In genomic region chr1:29235955-29236742, GRCh38 we compare ENCODE assay signal across 1 cellular context.
TF ChIP-seq lines count a peak whose summit lies in the region.

PTPRU (plus strand) TSS chr1:29236522; CDS start chr1:29236645, 123 bp downstream.

TF ChIP-seq in HEK293, 187 proteins besides CTCF, POLR2A, EP300 and RAD21 (continued from another document):
- TF ChIP-seq, protein P1, sequence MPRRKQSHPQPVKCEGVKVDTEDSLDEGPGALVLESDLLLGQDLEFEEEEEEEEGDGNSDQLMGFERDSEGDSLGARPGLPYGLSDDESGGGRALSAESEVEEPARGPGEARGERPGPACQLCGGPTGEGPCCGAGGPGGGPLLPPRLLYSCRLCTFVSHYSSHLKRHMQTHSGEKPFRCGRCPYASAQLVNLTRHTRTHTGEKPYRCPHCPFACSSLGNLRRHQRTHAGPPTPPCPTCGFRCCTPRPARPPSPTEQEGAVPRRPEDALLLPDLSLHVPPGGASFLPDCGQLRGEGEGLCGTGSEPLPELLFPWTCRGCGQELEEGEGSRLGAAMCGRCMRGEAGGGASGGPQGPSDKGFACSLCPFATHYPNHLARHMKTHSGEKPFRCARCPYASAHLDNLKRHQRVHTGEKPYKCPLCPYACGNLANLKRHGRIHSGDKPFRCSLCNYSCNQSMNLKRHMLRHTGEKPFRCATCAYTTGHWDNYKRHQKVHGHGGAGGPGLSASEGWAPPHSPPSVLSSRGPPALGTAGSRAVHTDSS (tag by site-specific recombination; IDR thresholded peaks at IDR 0.05) = no peak; the same call in 1 of the 2 replicates
- no peak for TF ChIP-seq ZIC2 (tag by site-specific recombination; IDR thresholded peaks at IDR 0.05)
- TF ChIP-seq ZNF16 (tag by site-specific recombination; IDR thresholded peaks at IDR 0.05; ENCODE audit: low read depth) = no peak
- no peak for TF ChIP-seq ZNF174 (tag by site-specific recombination; IDR thresholded peaks at IDR 0.05)
- TF ChIP-seq ZNF132 (tag by site-specific recombination; IDR thresholded peaks at IDR 0.05; ENCODE audit: borderline replicate concordance) = no peak
- TF ChIP-seq ZNF76 (tag by site-specific recombination; IDR thresholded peaks at IDR 0.05; ENCODE audit: borderline replicate concordance, low read depth) = no peak
- peak; percentile 36; the same call in 1 of the 2 replicates for TF ChIP-seq YY1 (tag by site-specific recombination; IDR thresholded peaks at IDR 0.05)
- TF ChIP-seq, protein P2, sequence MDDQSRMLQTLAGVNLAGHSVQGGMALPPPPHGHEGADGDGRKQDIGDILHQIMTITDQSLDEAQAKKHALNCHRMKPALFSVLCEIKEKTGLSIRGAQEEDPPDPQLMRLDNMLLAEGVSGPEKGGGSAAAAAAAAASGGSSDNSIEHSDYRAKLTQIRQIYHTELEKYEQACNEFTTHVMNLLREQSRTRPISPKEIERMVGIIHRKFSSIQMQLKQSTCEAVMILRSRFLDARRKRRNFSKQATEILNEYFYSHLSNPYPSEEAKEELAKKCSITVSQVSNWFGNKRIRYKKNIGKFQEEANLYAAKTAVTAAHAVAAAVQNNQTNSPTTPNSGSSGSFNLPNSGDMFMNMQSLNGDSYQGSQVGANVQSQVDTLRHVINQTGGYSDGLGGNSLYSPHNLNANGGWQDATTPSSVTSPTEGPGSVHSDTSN (CRISPR knock-in tag; IDR thresholded peaks at IDR 0.05) = peak; percentile 71; the same call in 1 of the 2 replicates
- no peak for TF ChIP-seq ZNF560 (tag by site-specific recombination; IDR thresholded peaks at IDR 0.05; ENCODE audit: borderline replicate concordance)
- TF ChIP-seq OSR2 (tag by site-specific recombination; IDR thresholded peaks at IDR 0.05) = no peak
- no peak for TF ChIP-seq ZNF221 (tag by site-specific recombination; IDR thresholded peaks at IDR 0.05; ENCODE audit: borderline replicate concordance)
- no peak for TF ChIP-seq ZNF10 (tag by site-specific recombination; IDR thresholded peaks at IDR 0.05)
- TF ChIP-seq GLIS2 (tag by site-specific recombination; IDR thresholded peaks at IDR 0.05) = no peak
- TF ChIP-seq ZNF2 (tag by site-specific recombination; IDR thresholded peaks at IDR 0.05) = no peak
- no peak for TF ChIP-seq ZNF623 (tag by site-specific recombination; IDR thresholded peaks at IDR 0.05)
- TF ChIP-seq SALL2 (tag by site-specific recombination; IDR thresholded peaks at IDR 0.05; ENCODE audit: borderline replicate concordance) = no peak
- TF ChIP-seq ZBTB48 (tag by site-specific recombination; IDR thresholded peaks at IDR 0.05) = 0 out of 2 replicates have a peak, but pooled peaks have one; percentile 24
- TF ChIP-seq ZBTB1 (tag by site-specific recombination; IDR thresholded peaks at IDR 0.05) = no peak
- TF ChIP-seq ZNF529 (tag by site-specific recombination; IDR thresholded peaks at IDR 0.05; ENCODE audit: insufficient replicate concordance) = no peak
- TF ChIP-seq ZNF837 (tag by site-specific recombination; IDR thresholded peaks at IDR 0.05) = no peak
- no peak for TF ChIP-seq MEIS1 (CRISPR knock-in tag; IDR thresholded peaks at IDR 0.05; ENCODE audit: borderline replicate concordance)
- TF ChIP-seq ZNF596 (tag by site-specific recombination; IDR thresholded peaks at IDR 0.05) = 0 out of 2 replicates have a peak, but pooled peaks have one; percentile 17
- TF ChIP-seq KLF10 (tag by site-specific recombination; IDR thresholded peaks at IDR 0.05) = peak; percentile 38; the same call in 1 of the 2 replicates
- TF ChIP-seq ZSCAN30 (tag by site-specific recombination; IDR thresholded peaks at IDR 0.05) = peak; percentile 75; the same call in 1 of the 2 replicates
- TF ChIP-seq TRIM28 (IDR thresholded peaks at IDR 0.05; ENCODE audit: borderline replicate concordance, low read length) = no peak
- TF ChIP-seq ZNF585B (tag by site-specific recombination; IDR thresholded peaks at IDR 0.05) = no peak
- TF ChIP-seq, protein P3, sequence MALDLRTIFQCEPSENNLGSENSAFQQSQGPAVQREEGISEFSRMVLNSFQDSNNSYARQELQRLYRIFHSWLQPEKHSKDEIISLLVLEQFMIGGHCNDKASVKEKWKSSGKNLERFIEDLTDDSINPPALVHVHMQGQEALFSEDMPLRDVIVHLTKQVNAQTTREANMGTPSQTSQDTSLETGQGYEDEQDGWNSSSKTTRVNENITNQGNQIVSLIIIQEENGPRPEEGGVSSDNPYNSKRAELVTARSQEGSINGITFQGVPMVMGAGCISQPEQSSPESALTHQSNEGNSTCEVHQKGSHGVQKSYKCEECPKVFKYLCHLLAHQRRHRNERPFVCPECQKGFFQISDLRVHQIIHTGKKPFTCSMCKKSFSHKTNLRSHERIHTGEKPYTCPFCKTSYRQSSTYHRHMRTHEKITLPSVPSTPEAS (tag by site-specific recombination; IDR thresholded peaks at IDR 0.05) = no peak
- TF ChIP-seq ZSCAN23 (tag by site-specific recombination; IDR thresholded peaks at IDR 0.05) = no peak
- no peak for TF ChIP-seq ZNF514 (tag by site-specific recombination; IDR thresholded peaks at IDR 0.05)
- no peak for TF ChIP-seq ZNF521 (tag by site-specific recombination; IDR thresholded peaks at IDR 0.05)
- no peak for TF ChIP-seq ZNF23 (tag by site-specific recombination; IDR thresholded peaks at IDR 0.05; ENCODE audit: borderline replicate concordance)
- 0 out of 2 replicates have a peak, but pooled peaks have one; percentile 35 for TF ChIP-seq ZNF580 (tag by site-specific recombination; IDR thresholded peaks at IDR 0.05)
- peak; percentile 30; the same call in 1 of the 2 replicates for TF ChIP-seq ZBTB8A (tag by site-specific recombination; IDR thresholded peaks at IDR 0.05)
- no peak for TF ChIP-seq ZNF600 (tag by site-specific recombination; IDR thresholded peaks at IDR 0.05)
- no peak for TF ChIP-seq GLI4 (tag by site-specific recombination; IDR thresholded peaks at IDR 0.05)
- TF ChIP-seq ZNF140 (tag by site-specific recombination; IDR thresholded peaks at IDR 0.05) = no peak
